In genomic region chr17:57459286-57459915, GRCh38 we compare ENCODE assay signal across 9 cellular contexts.
DNase-seq lines count a peak whose midpoint lies in the region; ATAC-seq, FAIRE-seq and TF ChIP-seq lines count a peak whose summit lies in the region.
"Had no signal": no experiment of that assay in that cellular context is flagged by ENCODE, and none has a peak within 500 bp of the region (broad histone marks: within the 10 kb centered on the region; RNA-seq: fewer than 3 reads in every experiment).

No MANE protein-coding gene starts in this region.

- TF ChIP-seq EP300 in A549 (IDR thresholded peaks at IDR 0.05) = peak; percentile 88 to 89; a peak in 4 of 5 replicates

- ATAC-seq in A549 = peak; percentile 88 to 91
- peak; percentile 29 for ATAC-seq in esophagus mucosa
- ATAC-seq in GM18873 (IDR thresholded peaks at IDR 0.05; ENCODE audit: low FRiP score, unreplicated experiment) = no peak
- ATAC-seq in HG02840 (IDR thresholded peaks at IDR 0.05; ENCODE audit: low FRiP score, unreplicated experiment) = no peak

- TF ChIP-seq RAD21 in A549 (conservative IDR thresholded peaks at IDR 0.05 in 1 of 2, IDR thresholded peaks at IDR 0.05 in 1 of 2) = peak in 1 of 2 experiments; percentile 69; a peak in 4 of 5 replicates

- no peak overlapping the region for H3K4me3 ChIP-seq in A549

- H3K27ac ChIP-seq in A549 = peak overlapping the region; percentile 78 to 85

- CTCF ChIA-PET in A549 (lab: Yijun Ruan, JAX) = interaction anchor here (0.9 to 1.6 kb wide), 8 partner anchors 9 to 324 kb away, joined by 3 to 6 read pairs (median 4); no protein-coding TSS in a partner anchor

- peak; percentile 85 to 93 for DNase-seq in A549 (ENCODE audit: low read depth in 1 of 2, low spot score in 1 of 2)
- DNase-seq in RPMI7951 (ENCODE audit: low read depth) = peak; percentile 93
- DNase-seq in NOMO-1 treated with DMSO at 0.1 percent for 48 hours (lab: John Stamatoyannopoulos, UW; ENCODE audit: unreplicated experiment) = no peak
- no peak for DNase-seq in SK-N-DZ (ENCODE audit: low spot score)
- DNase-seq: NCI-H345 had no signal

- peaks cover 59% of the 10 kb centered on the region for H3K4me1 ChIP-seq in A549

- WGBS in A549 (ENCODE audit: missing lambda C conversion rate) = 39% methylated on average over 12 of the region's 12 CpGs

- POLR2A ChIA-PET in A549 (lab: Yijun Ruan, JAX) = interaction anchor here (0.6 kb wide), 1 partner anchor 20 kb away, joined by 3 read pairs; no protein-coding TSS in a partner anchor

- peak overlapping the region; percentile 44 for H3K4me2 ChIP-seq in A549

- TF ChIP-seq CTCF in A549 (IDR thresholded peaks at IDR 0.05) (peak; percentile 43), GM12874 (IDR thresholded peaks at IDR 0.05; ENCODE audit: insufficient read depth, low read depth, low read length) (peak; percentile 43)

- no peaks in the 10 kb centered on the region for H3K9me3 ChIP-seq in A549

- no peak for FAIRE-seq in A549 (lab: Jason Lieb, UNC)

- no peak for TF ChIP-seq POLR2A in A549 (IDR thresholded peaks at IDR 0.05; ENCODE audit: low read length)

TF ChIP-seq in A549, 52 proteins besides CTCF, POLR2A, EP300 and RAD21:
- TF ChIP-seq ATOH8 (CRISPR knock-in tag; IDR thresholded peaks at IDR 0.05; ENCODE audit: low read depth) = peak; percentile 45; the same call in 1 of the 2 replicates
- no peak for TF ChIP-seq E2F6 (IDR thresholded peaks at IDR 0.05; ENCODE audit: borderline replicate concordance, low read depth)
- TF ChIP-seq JUNB (IDR thresholded peaks at IDR 0.05) = peak; percentile 89
- TF ChIP-seq TFCP2L1 (CRISPR knock-in tag; IDR thresholded peaks at IDR 0.05) = 0 out of 2 replicates have a peak, but pooled peaks have one; percentile 11
- TF ChIP-seq FOSB (CRISPR knock-in tag; IDR thresholded peaks at IDR 0.05) = no peak
- peak; percentile 58 for TF ChIP-seq SMC3 (IDR thresholded peaks at IDR 0.05)
- peak; percentile 71; the same call in 1 of the 2 replicates for TF ChIP-seq GATA3 (IDR thresholded peaks at IDR 0.05; ENCODE audit: borderline replicate concordance)
- no peak for TF ChIP-seq TP53 (CRISPR knock-in tag; IDR thresholded peaks at IDR 0.05)
- TF ChIP-seq RFX5 (IDR thresholded peaks at IDR 0.05) = no peak
- TF ChIP-seq BHLHE40 (IDR thresholded peaks at IDR 0.05; ENCODE audit: low read depth, low read length) = no peak
- peak; percentile 57; the same call in 1 of the 2 replicates for TF ChIP-seq FOSL2 (IDR thresholded peaks at IDR 0.05)
- TF ChIP-seq FOSL2 (CRISPR knock-in tag; IDR thresholded peaks at IDR 0.05) = peak; percentile 95
- no peak for TF ChIP-seq ESRRA (IDR thresholded peaks at IDR 0.05; ENCODE audit: borderline replicate concordance, low read length)
- peak; percentile 72 for TF ChIP-seq MAX (IDR thresholded peaks at IDR 0.05)
- 0 out of 2 replicates have a peak, but pooled peaks have one; percentile 54 for TF ChIP-seq FOXS1 (CRISPR knock-in tag; IDR thresholded peaks at IDR 0.05)
- TF ChIP-seq POLR2AphosphoS2 (conservative IDR thresholded peaks at IDR 0.05; ENCODE audit: low read length) = no peak
- TF ChIP-seq USF2 (IDR thresholded peaks at IDR 0.05) = peak; percentile 26; the same call in 1 of the 2 replicates
- no peak for TF ChIP-seq CBX8 (IDR thresholded peaks at IDR 0.05)
- peak; percentile 87 for TF ChIP-seq RARB (CRISPR knock-in tag; IDR thresholded peaks at IDR 0.05)
- TF ChIP-seq EHMT2 (IDR thresholded peaks at IDR 0.05; ENCODE audit: low read depth) = no peak
- TF ChIP-seq ZFP36 (IDR thresholded peaks at IDR 0.05; ENCODE audit: borderline replicate concordance, partially characterized antibody) = no peak
- TF ChIP-seq BCL3 (IDR thresholded peaks at IDR 0.05) = no peak
- TF ChIP-seq JUN (IDR thresholded peaks at IDR 0.05) = peak; percentile 79 to 89
- no peak for TF ChIP-seq REST (IDR thresholded peaks at IDR 0.05)
- TF ChIP-seq KDM5A (IDR thresholded peaks at IDR 0.05) = no peak
- TF ChIP-seq CEBPB (IDR thresholded peaks at IDR 0.05) = no peak; a peak in 1 of 4 replicates
- TF ChIP-seq ZSCAN20 (CRISPR knock-in tag; IDR thresholded peaks at IDR 0.05) = 0 out of 2 replicates have a peak, but pooled peaks have one; percentile 61
- no peak for TF ChIP-seq ELK1 (IDR thresholded peaks at IDR 0.05; ENCODE audit: low read depth, low read length)
- no peak for TF ChIP-seq ZNF302 (CRISPR knock-in tag; IDR thresholded peaks at IDR 0.05)
TF ChIP-seq in A549: peak in this region for 12.

Comparison
In these comparisons a context has a peak if more than half of its experiments do, and no peak if none do; other contexts are left out.
1. ATAC-seq: peak in A549 (2 of 2) and esophagus mucosa (single experiment); none in GM18873 (single experiment) and HG02840 (single experiment).
2. DNase-seq: peak in A549 (2 of 2) and RPMI7951 (single experiment); none in NOMO-1 treated with DMSO at 0.1 percent for 48 hours (single experiment) and SK-N-DZ (single experiment).